ENCODE assay signal across 10 cellular contexts in genomic region chr7:139771001-139771956, GRCh38. TPM values are rescaled to one million over a fixed set of nuclear protein-coding genes. Genes with fewer than 3 reads are reported as not detected.
A peak's percentile ranks its signal among the peaks of the same experiment; 100 is the strongest.
DNase-seq lines count a peak whose midpoint lies in the region; FAIRE-seq and TF ChIP-seq lines count a peak whose summit lies in the region.
"Had no signal": no experiment of that assay in that cellular context is flagged by ENCODE, and none has a peak within 500 bp of the region (broad histone marks: within the 10 kb centered on the region; RNA-seq: fewer than 3 reads in every experiment).

No MANE protein-coding gene starts in this region.

- H3K27ac ChIP-seq in angular gyrus (ENCODE audit: low read depth, low read length): peak overlapping the region; percentile 59

- no peak for TF ChIP-seq CTCF in AG04449 (IDR thresholded peaks at IDR 0.05; ENCODE audit: insufficient read depth, low read length, missing control alignments)

- no peak for FAIRE-seq in frontal cortex (lab: Jason Lieb, UNC)

- H3K4me1 Mint-ChIP-seq in IgD-negative memory B cell: peaks cover 53 to 80% (median 57%) of the 10 kb centered on the region in 3 donors

- peak overlapping the region in 3 of 4 donors; percentile 4 to 72 (median 6) for H3K4me3 Mint-ChIP-seq in IgD-negative memory B cell

- H3K4me3 ChIP-seq in AG04449 (ENCODE audit: low read depth, low read length): peak overlapping the region; percentile 24

- no peaks in the 10 kb centered on the region for H3K9me3 Mint-ChIP-seq in IgD-negative memory B cell

- POLR2A ChIA-PET in AG04449 (lab: Yijun Ruan, JAX): interaction anchor here (0.7 to 1.8 kb wide), 7 partner anchors 34 to 194 kb away, joined by 3 to 7 read pairs (median 3); no protein-coding TSS in a partner anchor

- H3K27me3 Mint-ChIP-seq in IgD-negative memory B cell: no peaks in the 10 kb centered on the region

- DNase-seq in AG04449 (ENCODE audit: low read depth, low spot score) (peak; percentile 80), islet precursor cell (peak; percentile 40), NCI-H2107 (lab: John Stamatoyannopoulos, UW) (no peak), frontal cortex (ENCODE audit: low spot score in 2 of 2) (no peak), inferior parietal cortex (ENCODE audit: extremely low spot score) (no peak), NCI-H2196 (lab: John Stamatoyannopoulos, UW; ENCODE audit: unreplicated experiment) (no peak)
- DNase-seq: activated gamma-delta T cell treated with Interleukin-2 at 50 U/mL for 16 hours, NCI-H345 had no signal

- H3K27ac Mint-ChIP-seq in IgD-negative memory B cell: peak overlapping the region in 2 of 3 donors; percentile 2 to 72

- H3K36me3 Mint-ChIP-seq in IgD-negative memory B cell: peaks cover 13% of the 10 kb centered on the region

- CTCF ChIA-PET in AG04449 (lab: Yijun Ruan, JAX): interaction anchor here (0.7 to 5.5 kb wide), 9 partner anchors 10 to 231 kb away, joined by 3 to 35 read pairs (median 3); no protein-coding TSS in a partner anchor

RNA-seq across cellular contexts. Expression of gene HIPK2, which starts 6.5 kb away (rescaled TPM):
- 5.5 TPM for polyA plus RNA-seq in IgD-negative memory B cell
- total RNA-seq in frontal cortex: 10.2 TPM

RNA-seq across cellular contexts. Expression of gene TBXAS1, which starts 57.8 kb away (rescaled TPM):
- polyA plus RNA-seq in IgD-negative memory B cell: 16.7 TPM
- 2.9 TPM for total RNA-seq in frontal cortex

Comparison
In these comparisons a context has a peak if more than half of its experiments do, and no peak if none do; other contexts are left out.
1. DNase-seq: peak in AG04449 (single experiment) and islet precursor cell (single experiment); none in NCI-H2107 (single experiment), frontal cortex (0 of 2), inferior parietal cortex (single experiment) and NCI-H2196 (single experiment).